1 cellular context compared by ENCODE assay signal in the genomic region with DNA sequence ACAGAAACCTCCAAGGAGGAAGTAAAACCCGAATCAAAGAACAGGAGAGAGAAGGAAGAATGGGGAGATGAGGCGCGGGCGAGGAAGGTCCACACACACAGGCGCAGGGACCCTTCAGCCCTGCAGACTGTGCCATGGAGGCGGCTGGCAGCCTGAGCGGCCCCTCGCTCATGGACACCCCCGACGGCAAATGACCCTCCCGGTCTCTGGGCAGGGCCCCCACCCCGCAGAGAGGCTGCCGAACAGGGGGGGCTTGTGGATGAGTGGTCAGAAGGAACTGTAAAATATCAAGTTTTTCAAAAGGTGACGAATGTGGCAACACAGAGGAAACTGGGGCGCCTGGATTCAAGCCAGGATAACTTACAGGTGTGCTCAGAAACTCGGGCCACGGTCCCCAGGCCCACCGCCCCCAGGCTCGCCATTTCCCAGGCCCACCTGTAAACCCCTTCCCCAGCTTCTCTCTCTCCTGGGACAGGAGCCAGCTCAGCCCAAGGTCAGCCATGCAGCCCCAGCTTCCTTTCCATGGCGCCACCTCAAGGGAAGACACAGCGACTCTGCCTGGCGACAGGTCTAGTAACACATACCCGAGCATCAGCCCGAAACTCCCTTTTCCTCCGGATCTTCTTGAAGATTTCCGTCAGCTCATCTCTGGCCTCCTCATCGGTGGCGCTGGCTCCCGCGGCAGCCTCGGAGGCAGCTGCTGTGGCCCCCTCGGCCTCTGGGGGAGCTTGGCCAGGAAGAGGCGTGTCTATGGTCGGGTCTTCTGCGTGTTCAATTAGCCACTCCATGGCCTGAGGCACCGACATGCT.
A peak's percentile ranks its signal among the peaks of the same experiment; 100 is the strongest.
TF ChIP-seq lines count a peak whose summit lies in the region.

No MANE protein-coding gene starts in this region.

TF ChIP-seq in K562, 482 proteins besides CTCF, POLR2A, EP300 and RAD21 (continued from another document):
- TF ChIP-seq PTTG1 (tag; IDR thresholded peaks at IDR 0.05; ENCODE audit: low read depth) (no peak), ZBTB33 (CRISPR knock-in tag; IDR thresholded peaks at IDR 0.05) (peak; percentile 96), ZEB2 (IDR thresholded peaks at IDR 0.05) (no peak), CAMTA2 (CRISPR knock-in tag; conservative IDR thresholded peaks at IDR 0.05) (no peak), RBM22 (IDR thresholded peaks at IDR 0.05; ENCODE audit: low read depth, low read length, poor library complexity, severe bottlenecking) (peak; percentile 83), RBFOX2 (IDR thresholded peaks at IDR 0.05; ENCODE audit: low read depth, low read length) (peak; percentile 68), NFIC (IDR thresholded peaks at IDR 0.05) (peak; percentile 8; the same call in 1 of the 2 replicates), POLR2G (IDR thresholded peaks at IDR 0.05; ENCODE audit: low read depth, low read length) (peak; percentile 77), CEBPB (tag; IDR thresholded peaks at IDR 0.05) (no peak), SMARCC2 (IDR thresholded peaks at IDR 0.05; ENCODE audit: low read depth) (no peak), GTF2E2 (tag; IDR thresholded peaks at IDR 0.05) (no peak)
- TF ChIP-seq, protein P1, sequence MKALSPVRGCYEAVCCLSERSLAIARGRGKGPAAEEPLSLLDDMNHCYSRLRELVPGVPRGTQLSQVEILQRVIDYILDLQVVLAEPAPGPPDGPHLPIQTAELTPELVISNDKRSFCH (CRISPR knock-in tag; IDR thresholded peaks at IDR 0.05): no peak
- TF ChIP-seq, protein P1 (tag; IDR thresholded peaks at IDR 0.05): no peak
TF ChIP-seq in K562: peak in this region for 5.
